Comparison of ENCODE assay signal across 8 cellular contexts in the genomic region with DNA sequence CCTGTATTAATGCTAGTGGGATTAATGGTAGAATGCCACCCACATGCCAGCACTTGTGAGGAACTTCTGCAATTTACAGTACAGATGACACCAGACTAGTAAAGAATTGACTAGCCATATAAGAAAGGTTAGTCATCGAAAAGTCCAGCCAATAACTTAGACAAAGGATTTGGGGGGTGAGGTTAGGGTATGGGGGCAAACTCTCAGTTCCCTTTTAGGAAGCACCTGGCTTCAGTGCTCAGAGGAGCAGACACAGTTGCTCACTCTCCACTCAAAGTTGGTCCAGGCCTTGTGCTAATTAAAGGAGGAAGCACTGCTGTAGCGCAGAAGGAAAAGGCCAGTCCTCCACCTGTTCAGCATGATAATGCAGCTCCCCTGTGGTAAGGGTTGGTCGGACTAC. TPM values are rescaled to one million over a fixed set of nuclear protein-coding genes. Genes with fewer than 3 reads are reported as not detected.
DNase-seq lines count a peak whose midpoint lies in the region; ATAC-seq, FAIRE-seq and TF ChIP-seq lines count a peak whose summit lies in the region.

No MANE protein-coding gene starts in this region.

- peaks cover 54% of the 10 kb centered on the region for H3K36me3 Mint-ChIP-seq in activated CD8-positive, alpha-beta T cell treated with anti-CD3 and anti-CD28 coated beads for 36 hours (ENCODE audit: low read depth)
- H3K36me3 Mint-ChIP-seq in activated CD8-positive, alpha-beta T cell treated with anti-CD3 and anti-CD28 coated beads, Interleukin-2, amount 10 ng/mL, durations not matched to agents 7 days and 5 days (ENCODE audit: low read depth) = peaks cover 79% of the 10 kb centered on the region
- H3K36me3 Mint-ChIP-seq in stimulated activated naive B cell treated with anti-CD40 and anti-IgM and Interleukin-4, amounts not matched to agents 10 μg/mL and 1 μg/mL and 100 μg/mL, for 72 hours = peaks cover 16 to 26% of the 10 kb centered on the region in 2 donors

- peak; percentile 35 for ATAC-seq in activated CD8-positive, alpha-beta T cell treated with anti-CD3 and anti-CD28 coated beads for 36 hours
- ATAC-seq in activated CD8-positive, alpha-beta T cell treated with anti-CD3 and anti-CD28 coated beads, Interleukin-2, amount 10 ng/mL, durations not matched to agents 7 days and 5 days = no peak
- peak; percentile 63 for ATAC-seq in HG02852 (IDR thresholded peaks at IDR 0.05; ENCODE audit: unreplicated experiment)
- ATAC-seq in stimulated activated naive B cell treated with anti-CD40 and anti-IgM and Interleukin-4, amounts not matched to agents 10 μg/mL and 1 μg/mL and 100 μg/mL, for 72 hours (replicated peaks) = peak; percentile 95

- no peak overlapping the region for H3K4me3 Mint-ChIP-seq in activated CD8-positive, alpha-beta T cell treated with anti-CD3 and anti-CD28 coated beads for 36 hours
- no peak overlapping the region for H3K4me3 Mint-ChIP-seq in activated CD8-positive, alpha-beta T cell treated with anti-CD3 and anti-CD28 coated beads, Interleukin-2, amount 10 ng/mL, durations not matched to agents 7 days and 5 days
- peak overlapping the region; percentile 3 to 34 for H3K4me3 Mint-ChIP-seq in stimulated activated naive B cell treated with anti-CD40 and anti-IgM and Interleukin-4, amounts not matched to agents 10 μg/mL and 1 μg/mL and 100 μg/mL, for 72 hours

- no peaks in the 10 kb centered on the region for H4K20me1 ChIP-seq in OCI-LY3 (ENCODE audit: insufficient read depth, low read length)

- H3K4me1 ChIP-seq in OCI-LY3 (ENCODE audit: low read length) (peaks cover 63% of the 10 kb centered on the region), uterus (peaks cover 0 to 4% of the 10 kb centered on the region in 2 donors)

- peak; percentile 40 for DNase-seq in activated CD8-positive, alpha-beta T cell treated with anti-CD3 and anti-CD28 coated beads for 36 hours
- DNase-seq in activated CD8-positive, alpha-beta T cell treated with anti-CD3 and anti-CD28 coated beads, Interleukin-2, amount 10 ng/mL, durations not matched to agents 7 days and 5 days = no peak
- peak; percentile 74 for DNase-seq in stimulated activated naive B cell treated with anti-CD40 and anti-IgM and Interleukin-4, amounts not matched to agents 10 μg/mL and 1 μg/mL and 100 μg/mL, for 72 hours
- DNase-seq in OCI-M2 (lab: John Stamatoyannopoulos, UW; ENCODE audit: unreplicated experiment) (no peak), D721Med (ENCODE audit: insufficient read length, low spot score) (no peak), uterus (no peak)

- TF ChIP-seq CTCF in activated CD8-positive, alpha-beta T cell treated with anti-CD3 and anti-CD28 coated beads for 36 hours (IDR thresholded peaks at IDR 0.05) = no peak
- TF ChIP-seq CTCF in OCI-LY3 (IDR thresholded peaks at IDR 0.05; ENCODE audit: low read depth, low read length) = no peak
- TF ChIP-seq CTCF in D721Med (IDR thresholded peaks at IDR 0.05; ENCODE audit: insufficient read depth, missing control alignments) = no peak
- TF ChIP-seq CTCF in uterus (IDR thresholded peaks at IDR 0.05) = no peak

- H3K4me3 ChIP-seq in OCI-LY3 (ENCODE audit: low read length) = peak overlapping the region; percentile 14; the same call in 1 of the 2 replicates
- H3K4me3 ChIP-seq in uterus = no peak overlapping the region

- H3K9me3 Mint-ChIP-seq in activated CD8-positive, alpha-beta T cell treated with anti-CD3 and anti-CD28 coated beads for 36 hours = peaks cover 6% of the 10 kb centered on the region
- H3K9me3 Mint-ChIP-seq in activated CD8-positive, alpha-beta T cell treated with anti-CD3 and anti-CD28 coated beads, Interleukin-2, amount 10 ng/mL, durations not matched to agents 7 days and 5 days (ENCODE audit: insufficient read depth) = no peaks in the 10 kb centered on the region
- H3K9me3 Mint-ChIP-seq in stimulated activated naive B cell treated with anti-CD40 and anti-IgM and Interleukin-4, amounts not matched to agents 10 μg/mL and 1 μg/mL and 100 μg/mL, for 72 hours = peaks cover 0 to 2% of the 10 kb centered on the region in 2 donors

- POLR2A ChIA-PET in activated CD8-positive, alpha-beta T cell treated with anti-CD3 and anti-CD28 coated beads for 36 hours (lab: Charles Lee) = interaction anchor here (0.7 to 1.5 kb wide), 2 partner anchors 27 to 94 kb away, joined by 3 read pairs; no protein-coding TSS in a partner anchor
- POLR2A ChIA-PET in activated CD8-positive, alpha-beta T cell treated with anti-CD3 and anti-CD28 coated beads, Interleukin-2, amount 10 ng/mL, durations not matched to agents 7 days and 5 days (lab: Charles Lee) = no interaction called here

- no peak overlapping the region for H2AFZ ChIP-seq in OCI-LY3 (ENCODE audit: low read depth, low read length)

- H3K27me3 ChIP-seq in OCI-LY3 (ENCODE audit: low read depth, low read length) (no peaks in the 10 kb centered on the region), uterus (no peaks in the 10 kb centered on the region)

- H3K27me3 Mint-ChIP-seq in activated CD8-positive, alpha-beta T cell treated with anti-CD3 and anti-CD28 coated beads for 36 hours = no peaks in the 10 kb centered on the region
- H3K27me3 Mint-ChIP-seq in activated CD8-positive, alpha-beta T cell treated with anti-CD3 and anti-CD28 coated beads, Interleukin-2, amount 10 ng/mL, durations not matched to agents 7 days and 5 days (ENCODE audit: low read depth) = no peaks in the 10 kb centered on the region
- H3K27me3 Mint-ChIP-seq in stimulated activated naive B cell treated with anti-CD40 and anti-IgM and Interleukin-4, amounts not matched to agents 10 μg/mL and 1 μg/mL and 100 μg/mL, for 72 hours = no peaks in the 10 kb centered on the region

- H3K4me2 ChIP-seq in OCI-LY3 (ENCODE audit: low read length) = peak overlapping the region; percentile 48

- TF ChIP-seq POLR2A in uterus (IDR thresholded peaks at IDR 0.05) = no peak

- H3K9me3 ChIP-seq in OCI-LY3 (ENCODE audit: insufficient read depth, low read length) (no peaks in the 10 kb centered on the region), uterus (no peaks in the 10 kb centered on the region)

- H3K79me2 ChIP-seq in OCI-LY3 (ENCODE audit: low read length) = peaks cover 49% of the 10 kb centered on the region

- no peak for FAIRE-seq in D721Med (lab: Jason Lieb, UNC)

- H3K36me3 ChIP-seq in OCI-LY3 (replicated peaks; ENCODE audit: low read depth, low read length) (peaks cover 32% of the 10 kb centered on the region), uterus (no peaks in the 10 kb centered on the region)

- peaks cover 76% of the 10 kb centered on the region for H3K4me1 Mint-ChIP-seq in activated CD8-positive, alpha-beta T cell treated with anti-CD3 and anti-CD28 coated beads for 36 hours (ENCODE audit: low read depth)
- peaks cover 83% of the 10 kb centered on the region for H3K4me1 Mint-ChIP-seq in activated CD8-positive, alpha-beta T cell treated with anti-CD3 and anti-CD28 coated beads, Interleukin-2, amount 10 ng/mL, durations not matched to agents 7 days and 5 days (ENCODE audit: low read depth)
- H3K4me1 Mint-ChIP-seq in stimulated activated naive B cell treated with anti-CD40 and anti-IgM and Interleukin-4, amounts not matched to agents 10 μg/mL and 1 μg/mL and 100 μg/mL, for 72 hours = peaks cover 36 to 61% of the 10 kb centered on the region in 2 donors

- intact Hi-C loops in activated CD8-positive, alpha-beta T cell treated with anti-CD3 and anti-CD28 coated beads for 36 hours (cut with micrococcal nuclease) = loop anchor here (5.0 kb wide), 1 partner anchor 73 kb away; no protein-coding TSS in a partner anchor
- intact Hi-C loops in uterus (cut with DNase I; ENCODE audit: low total_unique reads) = no loop called here

- H3K27ac Mint-ChIP-seq in activated CD8-positive, alpha-beta T cell treated with anti-CD3 and anti-CD28 coated beads for 36 hours = peak overlapping the region; percentile 81
- no peak overlapping the region for H3K27ac Mint-ChIP-seq in activated CD8-positive, alpha-beta T cell treated with anti-CD3 and anti-CD28 coated beads, Interleukin-2, amount 10 ng/mL, durations not matched to agents 7 days and 5 days
- H3K27ac Mint-ChIP-seq in stimulated activated naive B cell treated with anti-CD40 and anti-IgM and Interleukin-4, amounts not matched to agents 10 μg/mL and 1 μg/mL and 100 μg/mL, for 72 hours = peak overlapping the region; percentile 73

- CTCF ChIA-PET in activated CD8-positive, alpha-beta T cell treated with anti-CD3 and anti-CD28 coated beads for 36 hours (lab: Charles Lee) = interaction anchor here (1.0 to 1.1 kb wide), 2 partner anchors 10 to 12 kb away, joined by 3 to 6 read pairs; no protein-coding TSS in a partner anchor
- CTCF ChIA-PET in activated CD8-positive, alpha-beta T cell treated with anti-CD3 and anti-CD28 coated beads, Interleukin-2, amount 10 ng/mL, durations not matched to agents 7 days and 5 days (lab: Charles Lee) = interaction anchor here (1.1 kb wide), 1 partner anchor 132 kb away, joined by 4 read pairs; no protein-coding TSS in a partner anchor

- H3K27ac ChIP-seq in OCI-LY3 (ENCODE audit: low read length) = peak overlapping the region; percentile 80
- no peak overlapping the region for H3K27ac ChIP-seq in uterus

- peak overlapping the region; percentile 28; the same call in 1 of the 2 replicates for H3K9ac ChIP-seq in OCI-LY3 (ENCODE audit: low read length)

RNA-seq across cellular contexts. Expression of a gene that starts 25.2 kb away (rescaled TPM):
- 10 to 100 TPM; 34.3 to 36.5 TPM for total RNA-seq in activated CD8-positive, alpha-beta T cell treated with anti-CD3 and anti-CD28 coated beads for 36 hours
- total RNA-seq in activated CD8-positive, alpha-beta T cell treated with anti-CD3 and anti-CD28 coated beads, Interleukin-2, amount 10 ng/mL, durations not matched to agents 7 days and 5 days = 10 to 100 TPM; 90.1 to 90.9 TPM
- 100 to 1,000 TPM in 1 of 4 donors, 10 to 100 TPM in 3; 27.1 to 101 (median 41.3) TPM for total RNA-seq in uterus

Comparison
In these comparisons a context has a peak if more than half of its experiments do, and no peak if none do; other contexts are left out.
1. DNase-seq: peak in activated CD8-positive, alpha-beta T cell treated with anti-CD3 and anti-CD28 coated beads for 36 hours (single experiment) and stimulated activated naive B cell treated with anti-CD40 and anti-IgM and Interleukin-4, amounts not matched to agents 10 μg/mL and 1 μg/mL and 100 μg/mL, for 72 hours (single experiment); none in activated CD8-positive, alpha-beta T cell treated with anti-CD3 and anti-CD28 coated beads, Interleukin-2, amount 10 ng/mL, durations not matched to agents 7 days and 5 days (single experiment), OCI-M2 (single experiment), D721Med (single experiment) and uterus (0 of 2).
2. H3K4me3 Mint-ChIP-seq: peak in stimulated activated naive B cell treated with anti-CD40 and anti-IgM and Interleukin-4, amounts not matched to agents 10 μg/mL and 1 μg/mL and 100 μg/mL, for 72 hours (2 of 2); none in activated CD8-positive, alpha-beta T cell treated with anti-CD3 and anti-CD28 coated beads for 36 hours (single experiment) and activated CD8-positive, alpha-beta T cell treated with anti-CD3 and anti-CD28 coated beads, Interleukin-2, amount 10 ng/mL, durations not matched to agents 7 days and 5 days (single experiment).